ENCODE assay signal across 1 cellular context in the genomic region with DNA sequence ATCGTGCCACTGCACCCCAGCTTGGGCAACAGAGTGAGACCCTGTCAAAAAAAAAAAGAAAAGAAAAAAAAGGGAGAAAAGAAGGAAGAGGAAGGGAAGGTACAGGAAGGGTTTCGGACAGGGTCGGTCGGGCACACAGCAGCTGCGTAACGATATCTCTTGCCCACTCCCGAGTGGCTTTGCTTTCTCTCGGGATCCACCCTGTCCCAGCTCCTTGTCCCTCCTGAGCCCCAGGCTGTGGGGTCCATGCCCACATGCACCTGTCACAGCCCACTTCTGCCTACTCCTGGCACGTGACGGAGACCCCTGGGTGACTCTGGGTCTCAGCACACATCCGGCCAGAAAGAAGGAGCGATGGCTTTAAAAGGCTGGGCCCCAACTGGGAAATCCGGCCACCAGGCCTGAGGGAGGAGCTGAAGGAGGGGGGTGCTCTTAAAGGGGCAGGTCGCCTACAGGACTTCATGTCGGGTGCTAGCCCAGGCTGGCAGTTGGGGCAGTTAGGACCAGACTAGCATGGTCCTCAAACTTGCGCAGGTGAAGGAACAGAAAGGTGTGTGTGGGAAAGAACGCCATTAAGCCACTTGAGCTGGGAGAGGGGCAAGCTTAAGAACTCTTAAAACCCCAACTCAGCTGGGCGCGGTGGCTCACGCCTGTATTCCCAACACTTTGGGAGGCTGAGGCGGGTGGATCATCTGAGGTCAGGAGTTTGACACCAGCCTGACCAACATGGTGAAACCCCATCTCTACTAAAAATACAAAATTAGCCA.
A peak's percentile ranks its signal among the peaks of the same experiment; 100 is the strongest.
TF ChIP-seq lines count a peak whose summit lies in the region.

Gene GHDC (minus strand): TSS at position 362 of the 767 bp plus-strand sequence. CDS start 913 bp downstream, outside the sequence.

TF ChIP-seq in HEK293, 187 proteins besides CTCF, POLR2A, EP300 and RAD21 (continued from another document and continues in another):
- TF ChIP-seq PRDM10 (tag by site-specific recombination; IDR thresholded peaks at IDR 0.05) (peak; percentile 71), PRDM6 (tag by site-specific recombination; IDR thresholded peaks at IDR 0.05) (no peak), ZNF354C (tag by site-specific recombination; IDR thresholded peaks at IDR 0.05; ENCODE audit: borderline replicate concordance, low read depth) (no peak), ZIC2 (tag by site-specific recombination; IDR thresholded peaks at IDR 0.05) (no peak), SP3 (tag by site-specific recombination; IDR thresholded peaks at IDR 0.05) (peak; percentile 87), KLF8 (tag by site-specific recombination; IDR thresholded peaks at IDR 0.05) (peak; percentile 23; the same call in 1 of the 2 replicates), ZNF707 (tag by site-specific recombination; IDR thresholded peaks at IDR 0.05) (no peak), TCF7L2 (IDR thresholded peaks at IDR 0.05; ENCODE audit: borderline replicate concordance, low read depth, low read length) (no peak), SALL2 (tag by site-specific recombination; IDR thresholded peaks at IDR 0.05; ENCODE audit: borderline replicate concordance) (no peak), PRDM1 (tag by site-specific recombination; IDR thresholded peaks at IDR 0.05) (no peak), ZNF677 (tag by site-specific recombination; IDR thresholded peaks at IDR 0.05) (no peak), ZNF670 (tag by site-specific recombination; IDR thresholded peaks at IDR 0.05; ENCODE audit: low read depth) (no peak), ZNF664 (tag by site-specific recombination; IDR thresholded peaks at IDR 0.05) (no peak), ZNF37A (tag by site-specific recombination; IDR thresholded peaks at IDR 0.05) (no peak), ZNF302 (tag by site-specific recombination; IDR thresholded peaks at IDR 0.05; ENCODE audit: low read depth) (no peak), ZNF214 (tag by site-specific recombination; IDR thresholded peaks at IDR 0.05; ENCODE audit: borderline replicate concordance) (no peak), ZNF248 (tag by site-specific recombination; IDR thresholded peaks at IDR 0.05) (no peak), ZNF621 (tag by site-specific recombination; IDR thresholded peaks at IDR 0.05) (no peak), SP7 (tag by site-specific recombination; IDR thresholded peaks at IDR 0.05) (peak; percentile 31; the same call in 1 of the 2 replicates), FEZF1 (tag by site-specific recombination; IDR thresholded peaks at IDR 0.05) (no peak), ZNF473 (tag by site-specific recombination; IDR thresholded peaks at IDR 0.05) (no peak), AEBP2 (tag by site-specific recombination; IDR thresholded peaks at IDR 0.05; ENCODE audit: borderline replicate concordance) (no peak), ZNF423 (tag by site-specific recombination; IDR thresholded peaks at IDR 0.05) (no peak), ZNF747 (tag by site-specific recombination; IDR thresholded peaks at IDR 0.05) (no peak), PATZ1 (tag by site-specific recombination; IDR thresholded peaks at IDR 0.05) (peak; percentile 23; the same call in 1 of the 2 replicates), HOXA7 (CRISPR knock-in tag; IDR thresholded peaks at IDR 0.05; ENCODE audit: borderline replicate concordance) (no peak), GLIS2 (tag by site-specific recombination; IDR thresholded peaks at IDR 0.05) (peak; percentile 85), SCRT1 (tag by site-specific recombination; IDR thresholded peaks at IDR 0.05; ENCODE audit: borderline replicate concordance) (no peak), ZEB2 (tag by site-specific recombination; IDR thresholded peaks at IDR 0.05) (no peak), ZNF596 (tag by site-specific recombination; IDR thresholded peaks at IDR 0.05) (no peak), ZNF785 (tag by site-specific recombination; IDR thresholded peaks at IDR 0.05) (no peak), SETDB1 (IDR thresholded peaks at IDR 0.05; ENCODE audit: insufficient read length, low read length) (no peak), KLF1 (tag by site-specific recombination; IDR thresholded peaks at IDR 0.05) (no peak), ZNF610 (tag by site-specific recombination; IDR thresholded peaks at IDR 0.05; ENCODE audit: borderline replicate concordance) (no peak), BCL11B (tag by site-specific recombination; IDR thresholded peaks at IDR 0.05; ENCODE audit: low read depth) (no peak), ZNF433 (tag by site-specific recombination; IDR thresholded peaks at IDR 0.05; ENCODE audit: low read depth) (no peak), MEIS1 (CRISPR knock-in tag; IDR thresholded peaks at IDR 0.05; ENCODE audit: borderline replicate concordance) (no peak), ZNF155 (tag by site-specific recombination; IDR thresholded peaks at IDR 0.05) (no peak), KLF7 (tag by site-specific recombination; IDR thresholded peaks at IDR 0.05; ENCODE audit: borderline replicate concordance) (0 out of 2 replicates have a peak, but pooled peaks have one; percentile 35), KLF16 (tag by site-specific recombination; IDR thresholded peaks at IDR 0.05) (no peak; the same call in 1 of the 2 replicates), ZNF211 (tag by site-specific recombination; IDR thresholded peaks at IDR 0.05; ENCODE audit: low read depth) (no peak)
- TF ChIP-seq, protein P1, sequence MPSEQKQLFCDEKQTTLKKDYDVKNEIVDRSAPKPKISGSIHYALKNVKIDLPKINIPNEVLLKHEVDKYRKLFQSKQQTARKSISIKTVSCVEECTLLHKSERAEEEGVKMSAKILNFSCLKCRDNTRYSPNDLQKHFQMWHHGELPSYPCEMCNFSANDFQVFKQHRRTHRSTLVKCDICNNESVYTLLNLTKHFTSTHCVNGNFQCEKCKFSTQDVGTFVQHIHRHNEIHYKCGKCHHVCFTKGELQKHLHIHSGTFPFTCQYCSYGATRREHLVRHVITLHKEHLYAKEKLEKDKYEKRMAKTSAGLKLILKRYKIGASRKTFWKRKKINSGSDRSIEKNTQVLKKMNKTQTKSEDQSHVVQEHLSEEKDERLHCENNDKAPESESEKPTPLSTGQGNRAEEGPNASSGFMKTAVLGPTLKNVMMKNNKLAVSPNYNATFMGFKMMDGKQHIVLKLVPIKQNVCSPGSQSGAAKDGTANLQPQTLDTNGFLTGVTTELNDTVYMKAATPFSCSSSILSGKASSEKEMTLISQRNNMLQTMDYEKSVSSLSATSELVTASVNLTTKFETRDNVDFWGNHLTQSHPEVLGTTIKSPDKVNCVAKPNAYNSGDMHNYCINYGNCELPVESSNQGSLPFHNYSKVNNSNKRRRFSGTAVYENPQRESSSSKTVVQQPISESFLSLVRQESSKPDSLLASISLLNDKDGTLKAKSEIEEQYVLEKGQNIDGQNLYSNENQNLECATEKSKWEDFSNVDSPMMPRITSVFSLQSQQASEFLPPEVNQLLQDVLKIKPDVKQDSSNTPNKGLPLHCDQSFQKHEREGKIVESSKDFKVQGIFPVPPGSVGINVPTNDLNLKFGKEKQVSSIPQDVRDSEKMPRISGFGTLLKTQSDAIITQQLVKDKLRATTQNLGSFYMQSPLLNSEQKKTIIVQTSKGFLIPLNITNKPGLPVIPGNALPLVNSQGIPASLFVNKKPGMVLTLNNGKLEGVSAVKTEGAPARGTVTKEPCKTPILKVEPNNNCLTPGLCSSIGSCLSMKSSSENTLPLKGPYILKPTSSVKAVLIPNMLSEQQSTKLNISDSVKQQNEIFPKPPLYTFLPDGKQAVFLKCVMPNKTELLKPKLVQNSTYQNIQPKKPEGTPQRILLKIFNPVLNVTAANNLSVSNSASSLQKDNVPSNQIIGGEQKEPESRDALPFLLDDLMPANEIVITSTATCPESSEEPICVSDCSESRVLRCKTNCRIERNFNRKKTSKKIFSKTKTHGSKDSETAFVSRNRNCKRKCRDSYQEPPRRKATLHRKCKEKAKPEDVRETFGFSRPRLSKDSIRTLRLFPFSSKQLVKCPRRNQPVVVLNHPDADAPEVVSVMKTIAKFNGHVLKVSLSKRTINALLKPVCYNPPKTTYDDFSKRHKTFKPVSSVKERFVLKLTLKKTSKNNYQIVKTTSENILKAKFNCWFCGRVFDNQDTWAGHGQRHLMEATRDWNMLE (tag by site-specific recombination; conservative IDR thresholded peaks at IDR 0.05; ENCODE audit: low read depth): peak; percentile 39; the same call in 1 of the 2 replicates
- TF ChIP-seq, protein P2, sequence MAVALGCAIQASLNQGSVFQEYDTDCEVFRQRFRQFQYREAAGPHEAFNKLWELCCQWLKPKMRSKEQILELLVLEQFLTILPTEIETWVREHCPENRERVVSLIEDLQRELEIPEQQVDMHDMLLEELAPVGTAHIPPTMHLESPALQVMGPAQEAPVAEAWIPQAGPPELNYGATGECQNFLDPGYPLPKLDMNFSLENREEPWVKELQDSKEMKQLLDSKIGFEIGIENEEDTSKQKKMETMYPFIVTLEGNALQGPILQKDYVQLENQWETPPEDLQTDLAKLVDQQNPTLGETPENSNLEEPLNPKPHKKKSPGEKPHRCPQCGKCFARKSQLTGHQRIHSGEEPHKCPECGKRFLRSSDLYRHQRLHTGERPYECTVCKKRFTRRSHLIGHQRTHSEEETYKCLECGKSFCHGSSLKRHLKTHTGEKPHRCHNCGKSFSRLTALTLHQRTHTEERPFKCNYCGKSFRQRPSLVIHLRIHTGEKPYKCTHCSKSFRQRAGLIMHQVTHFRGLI (tag by site-specific recombination; IDR thresholded peaks at IDR 0.05): no peak
- TF ChIP-seq, protein P3, sequence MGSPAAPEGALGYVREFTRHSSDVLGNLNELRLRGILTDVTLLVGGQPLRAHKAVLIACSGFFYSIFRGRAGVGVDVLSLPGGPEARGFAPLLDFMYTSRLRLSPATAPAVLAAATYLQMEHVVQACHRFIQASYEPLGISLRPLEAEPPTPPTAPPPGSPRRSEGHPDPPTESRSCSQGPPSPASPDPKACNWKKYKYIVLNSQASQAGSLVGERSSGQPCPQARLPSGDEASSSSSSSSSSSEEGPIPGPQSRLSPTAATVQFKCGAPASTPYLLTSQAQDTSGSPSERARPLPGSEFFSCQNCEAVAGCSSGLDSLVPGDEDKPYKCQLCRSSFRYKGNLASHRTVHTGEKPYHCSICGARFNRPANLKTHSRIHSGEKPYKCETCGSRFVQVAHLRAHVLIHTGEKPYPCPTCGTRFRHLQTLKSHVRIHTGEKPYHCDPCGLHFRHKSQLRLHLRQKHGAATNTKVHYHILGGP (tag by site-specific recombination; IDR thresholded peaks at IDR 0.05): no peak
